In the genomic region with DNA sequence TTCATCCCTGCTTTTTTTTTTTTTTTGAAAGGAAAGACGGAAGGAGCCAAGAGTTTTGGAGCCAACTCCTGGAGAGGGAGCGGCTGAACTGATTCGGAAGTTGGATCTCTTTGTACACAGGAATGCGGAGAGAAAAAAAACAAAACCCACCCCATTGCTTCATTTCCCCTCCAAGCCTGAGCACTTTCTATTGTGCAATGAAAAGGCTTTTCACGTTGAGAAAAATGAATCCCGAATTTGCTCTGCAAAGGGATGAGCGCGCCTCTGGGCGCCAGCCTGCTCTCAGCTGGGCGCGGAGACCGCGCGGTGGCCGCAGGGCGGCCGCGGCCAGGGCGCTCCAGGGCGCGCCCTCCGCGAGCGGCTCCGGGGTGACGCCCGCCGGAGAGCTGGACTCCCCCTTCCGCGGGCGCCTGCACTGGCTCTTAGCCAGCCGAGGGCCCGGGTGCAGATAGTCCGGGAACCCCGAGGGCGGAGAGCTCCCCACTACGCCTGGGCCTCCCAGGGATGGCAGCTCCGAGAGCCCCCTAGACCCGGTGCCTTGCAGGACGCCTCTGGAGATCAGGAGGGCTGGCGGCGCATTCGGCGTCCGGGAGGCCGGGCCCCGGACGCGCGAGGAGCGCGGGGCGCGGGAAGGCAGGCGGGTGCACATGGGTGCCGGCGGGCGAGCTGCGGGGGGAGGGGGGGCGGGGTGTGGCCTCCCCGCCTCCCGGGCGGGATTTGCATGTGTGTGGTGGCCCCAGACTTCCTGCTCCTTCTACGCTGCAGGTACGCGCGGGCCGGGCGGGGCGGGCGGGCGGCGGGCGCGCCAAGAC, we compare ENCODE assay signal across 1 cellular context.
TF ChIP-seq lines count a peak whose summit lies in the region.

A gene (plus strand): TSS at position 739 of the 812 bp plus-strand sequence. CDS start 281 bp downstream, outside the sequence.

TF ChIP-seq in K562, 482 proteins besides CTCF, POLR2A, EP300 and RAD21 (continued from another document and continues in another):
- peak in 1 of 3 experiments; percentile 62 for TF ChIP-seq YY1 (IDR thresholded peaks at IDR 0.05; ENCODE audit: borderline replicate concordance in 1 of 3, control insufficient read depth in 1 of 3, extremely low read depth in 1 of 3, insufficient read depth in 3 of 3, insufficient read length in 1 of 3, insufficient replicate concordance in 2 of 3, low read depth in 1 of 3, low read length in 2 of 3)
- no peak for TF ChIP-seq ZNF324 (CRISPR knock-in tag; IDR thresholded peaks at IDR 0.05)
- TF ChIP-seq PCBP1 (IDR thresholded peaks at IDR 0.05; ENCODE audit: low read depth, low read length, poor library complexity, severe bottlenecking) = peak; percentile 36
- TF ChIP-seq SIX5 (IDR thresholded peaks at IDR 0.05; ENCODE audit: borderline replicate concordance in 1 of 2, insufficient read depth in 1 of 2, low read depth in 1 of 2, low read length in 2 of 2) = no peak
- TF ChIP-seq, protein P1, sequence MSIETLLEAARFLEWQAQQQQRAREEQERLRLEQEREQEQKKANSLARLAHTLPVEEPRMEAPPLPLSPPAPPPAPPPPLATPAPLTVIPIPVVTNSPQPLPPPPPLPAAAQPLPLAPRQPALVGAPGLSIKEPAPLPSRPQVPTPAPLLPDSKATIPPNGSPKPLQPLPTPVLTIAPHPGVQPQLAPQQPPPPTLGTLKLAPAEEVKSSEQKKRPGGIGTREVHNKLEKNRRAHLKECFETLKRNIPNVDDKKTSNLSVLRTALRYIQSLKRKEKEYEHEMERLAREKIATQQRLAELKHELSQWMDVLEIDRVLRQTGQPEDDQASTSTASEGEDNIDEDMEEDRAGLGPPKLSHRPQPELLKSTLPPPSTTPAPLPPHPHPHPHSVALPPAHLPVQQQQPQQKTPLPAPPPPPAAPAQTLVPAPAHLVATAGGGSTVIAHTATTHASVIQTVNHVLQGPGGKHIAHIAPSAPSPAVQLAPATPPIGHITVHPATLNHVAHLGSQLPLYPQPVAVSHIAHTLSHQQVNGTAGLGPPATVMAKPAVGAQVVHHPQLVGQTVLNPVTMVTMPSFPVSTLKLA (conservative IDR thresholded peaks at IDR 0.05) = peak; percentile 71 to 82; a peak in 3 of 4 replicates
- TF ChIP-seq, protein P2, sequence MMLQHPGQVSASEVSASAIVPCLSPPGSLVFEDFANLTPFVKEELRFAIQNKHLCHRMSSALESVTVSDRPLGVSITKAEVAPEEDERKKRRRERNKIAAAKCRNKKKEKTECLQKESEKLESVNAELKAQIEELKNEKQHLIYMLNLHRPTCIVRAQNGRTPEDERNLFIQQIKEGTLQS (IDR thresholded peaks at IDR 0.05) = no peak
- TF ChIP-seq, protein P2 (CRISPR knock-in tag; conservative IDR thresholded peaks at IDR 0.05) = no peak
- no peak for TF ChIP-seq ZNF354B (CRISPR knock-in tag; IDR thresholded peaks at IDR 0.05)
- TF ChIP-seq, protein P3, sequence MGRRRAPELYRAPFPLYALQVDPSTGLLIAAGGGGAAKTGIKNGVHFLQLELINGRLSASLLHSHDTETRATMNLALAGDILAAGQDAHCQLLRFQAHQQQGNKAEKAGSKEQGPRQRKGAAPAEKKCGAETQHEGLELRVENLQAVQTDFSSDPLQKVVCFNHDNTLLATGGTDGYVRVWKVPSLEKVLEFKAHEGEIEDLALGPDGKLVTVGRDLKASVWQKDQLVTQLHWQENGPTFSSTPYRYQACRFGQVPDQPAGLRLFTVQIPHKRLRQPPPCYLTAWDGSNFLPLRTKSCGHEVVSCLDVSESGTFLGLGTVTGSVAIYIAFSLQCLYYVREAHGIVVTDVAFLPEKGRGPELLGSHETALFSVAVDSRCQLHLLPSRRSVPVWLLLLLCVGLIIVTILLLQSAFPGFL (CRISPR knock-in tag; IDR thresholded peaks at IDR 0.05) = no peak
- peak; percentile 53 for TF ChIP-seq HMGN3 (IDR thresholded peaks at IDR 0.05; ENCODE audit: borderline replicate concordance, extremely low read depth, insufficient read length, low read depth, low read length)
- TF ChIP-seq, protein P4, sequence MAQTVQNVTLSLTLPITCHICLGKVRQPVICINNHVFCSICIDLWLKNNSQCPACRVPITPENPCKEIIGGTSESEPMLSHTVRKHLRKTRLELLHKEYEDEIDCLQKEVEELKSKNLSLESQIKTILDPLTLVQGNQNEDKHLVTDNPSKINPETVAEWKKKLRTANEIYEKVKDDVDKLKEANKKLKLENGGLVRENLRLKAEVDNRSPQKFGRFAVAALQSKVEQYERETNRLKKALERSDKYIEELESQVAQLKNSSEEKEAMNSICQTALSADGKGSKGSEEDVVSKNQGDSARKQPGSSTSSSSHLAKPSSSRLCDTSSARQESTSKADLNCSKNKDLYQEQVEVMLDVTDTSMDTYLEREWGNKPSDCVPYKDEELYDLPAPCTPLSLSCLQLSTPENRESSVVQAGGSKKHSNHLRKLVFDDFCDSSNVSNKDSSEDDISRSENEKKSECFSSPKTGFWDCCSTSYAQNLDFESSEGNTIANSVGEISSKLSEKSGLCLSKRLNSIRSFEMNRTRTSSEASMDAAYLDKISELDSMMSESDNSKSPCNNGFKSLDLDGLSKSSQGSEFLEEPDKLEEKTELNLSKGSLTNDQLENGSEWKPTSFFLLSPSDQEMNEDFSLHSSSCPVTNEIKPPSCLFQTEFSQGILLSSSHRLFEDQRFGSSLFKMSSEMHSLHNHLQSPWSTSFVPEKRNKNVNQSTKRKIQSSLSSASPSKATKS (CRISPR knock-in tag; IDR thresholded peaks at IDR 0.05) = no peak
- peak; percentile 71 to 78 for TF ChIP-seq SIN3A (IDR thresholded peaks at IDR 0.05; ENCODE audit: borderline replicate concordance in 2 of 2, control insufficient read depth in 1 of 2, low read depth in 2 of 2, low read length in 2 of 2)
- peak; percentile 76 for TF ChIP-seq MYC (IDR thresholded peaks at IDR 0.05; ENCODE audit: low read depth, low read length)
- TF ChIP-seq MYC (CRISPR knock-in tag; IDR thresholded peaks at IDR 0.05; ENCODE audit: borderline replicate concordance, low read depth) = no peak
- TF ChIP-seq, protein P5, sequence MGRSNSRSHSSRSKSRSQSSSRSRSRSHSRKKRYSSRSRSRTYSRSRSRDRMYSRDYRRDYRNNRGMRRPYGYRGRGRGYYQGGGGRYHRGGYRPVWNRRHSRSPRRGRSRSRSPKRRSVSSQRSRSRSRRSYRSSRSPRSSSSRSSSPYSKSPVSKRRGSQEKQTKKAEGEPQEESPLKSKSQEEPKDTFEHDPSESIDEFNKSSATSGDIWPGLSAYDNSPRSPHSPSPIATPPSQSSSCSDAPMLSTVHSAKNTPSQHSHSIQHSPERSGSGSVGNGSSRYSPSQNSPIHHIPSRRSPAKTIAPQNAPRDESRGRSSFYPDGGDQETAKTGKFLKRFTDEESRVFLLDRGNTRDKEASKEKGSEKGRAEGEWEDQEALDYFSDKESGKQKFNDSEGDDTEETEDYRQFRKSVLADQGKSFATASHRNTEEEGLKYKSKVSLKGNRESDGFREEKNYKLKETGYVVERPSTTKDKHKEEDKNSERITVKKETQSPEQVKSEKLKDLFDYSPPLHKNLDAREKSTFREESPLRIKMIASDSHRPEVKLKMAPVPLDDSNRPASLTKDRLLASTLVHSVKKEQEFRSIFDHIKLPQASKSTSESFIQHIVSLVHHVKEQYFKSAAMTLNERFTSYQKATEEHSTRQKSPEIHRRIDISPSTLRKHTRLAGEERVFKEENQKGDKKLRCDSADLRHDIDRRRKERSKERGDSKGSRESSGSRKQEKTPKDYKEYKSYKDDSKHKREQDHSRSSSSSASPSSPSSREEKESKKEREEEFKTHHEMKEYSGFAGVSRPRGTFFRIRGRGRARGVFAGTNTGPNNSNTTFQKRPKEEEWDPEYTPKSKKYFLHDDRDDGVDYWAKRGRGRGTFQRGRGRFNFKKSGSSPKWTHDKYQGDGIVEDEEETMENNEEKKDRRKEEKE (IDR thresholded peaks at IDR 0.05; ENCODE audit: borderline replicate concordance in 1 of 2, control insufficient read depth in 1 of 2, low read depth in 2 of 2, low read length in 1 of 2) = no peak
- peak in 1 of 2 experiments; percentile 45; a peak in 1 of 4 replicates for TF ChIP-seq FOXA3 (CRISPR knock-in tag; conservative IDR thresholded peaks at IDR 0.05 in 1 of 2, IDR thresholded peaks at IDR 0.05 in 1 of 2)
- TF ChIP-seq, protein P6, sequence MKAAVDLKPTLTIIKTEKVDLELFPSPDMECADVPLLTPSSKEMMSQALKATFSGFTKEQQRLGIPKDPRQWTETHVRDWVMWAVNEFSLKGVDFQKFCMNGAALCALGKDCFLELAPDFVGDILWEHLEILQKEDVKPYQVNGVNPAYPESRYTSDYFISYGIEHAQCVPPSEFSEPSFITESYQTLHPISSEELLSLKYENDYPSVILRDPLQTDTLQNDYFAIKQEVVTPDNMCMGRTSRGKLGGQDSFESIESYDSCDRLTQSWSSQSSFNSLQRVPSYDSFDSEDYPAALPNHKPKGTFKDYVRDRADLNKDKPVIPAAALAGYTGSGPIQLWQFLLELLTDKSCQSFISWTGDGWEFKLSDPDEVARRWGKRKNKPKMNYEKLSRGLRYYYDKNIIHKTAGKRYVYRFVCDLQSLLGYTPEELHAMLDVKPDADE (conservative IDR thresholded peaks at IDR 0.05; ENCODE audit: control insufficient read depth, low read depth, low read length) = peak; percentile 74; the same call in 1 of the 2 replicates
- peak; percentile 81 for TF ChIP-seq POLR2G (IDR thresholded peaks at IDR 0.05; ENCODE audit: low read depth, low read length)
- TF ChIP-seq SUPT5H (IDR thresholded peaks at IDR 0.05) = peak; percentile 46; the same call in 1 of the 2 replicates
- peak; percentile 55 for TF ChIP-seq CEBPB (tag; IDR thresholded peaks at IDR 0.05)
- peak; percentile 48 for TF ChIP-seq HNRNPLL (IDR thresholded peaks at IDR 0.05; ENCODE audit: low read depth, low read length, poor library complexity, severe bottlenecking)
- peak; percentile 46 for TF ChIP-seq PRPF4 (IDR thresholded peaks at IDR 0.05; ENCODE audit: insufficient read depth, low read depth, low read length, poor library complexity, severe bottlenecking)
- 0 out of 2 replicates have a peak, but pooled peaks have one; percentile 7 for TF ChIP-seq DMBX1 (CRISPR knock-in tag; IDR thresholded peaks at IDR 0.05; ENCODE audit: borderline replicate concordance)
- no peak for TF ChIP-seq TAL1 (IDR thresholded peaks at IDR 0.05)
- no peak for TF ChIP-seq SAFB2 (IDR thresholded peaks at IDR 0.05; ENCODE audit: borderline replicate concordance, low read depth, low read length, severe bottlenecking)
- TF ChIP-seq, protein P7, sequence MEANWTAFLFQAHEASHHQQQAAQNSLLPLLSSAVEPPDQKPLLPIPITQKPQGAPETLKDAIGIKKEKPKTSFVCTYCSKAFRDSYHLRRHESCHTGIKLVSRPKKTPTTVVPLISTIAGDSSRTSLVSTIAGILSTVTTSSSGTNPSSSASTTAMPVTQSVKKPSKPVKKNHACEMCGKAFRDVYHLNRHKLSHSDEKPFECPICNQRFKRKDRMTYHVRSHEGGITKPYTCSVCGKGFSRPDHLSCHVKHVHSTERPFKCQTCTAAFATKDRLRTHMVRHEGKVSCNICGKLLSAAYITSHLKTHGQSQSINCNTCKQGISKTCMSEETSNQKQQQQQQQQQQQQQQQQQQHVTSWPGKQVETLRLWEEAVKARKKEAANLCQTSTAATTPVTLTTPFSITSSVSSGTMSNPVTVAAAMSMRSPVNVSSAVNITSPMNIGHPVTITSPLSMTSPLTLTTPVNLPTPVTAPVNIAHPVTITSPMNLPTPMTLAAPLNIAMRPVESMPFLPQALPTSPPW (CRISPR knock-in tag; IDR thresholded peaks at IDR 0.05) = peak; percentile 84
- TF ChIP-seq EP400 (IDR thresholded peaks at IDR 0.05) = peak; percentile 50; the same call in 1 of the 2 replicates
- peak; percentile 49 for TF ChIP-seq FIP1L1 (IDR thresholded peaks at IDR 0.05; ENCODE audit: low read depth, low read length, poor library complexity, severe bottlenecking)
- 0 out of 2 replicates have a peak, but pooled peaks have one; percentile 9 for TF ChIP-seq CREB1 (IDR thresholded peaks at IDR 0.05)
- no peak for TF ChIP-seq CREB1 (CRISPR knock-in tag; IDR thresholded peaks at IDR 0.05)
- TF ChIP-seq CHD2 (IDR thresholded peaks at IDR 0.05; ENCODE audit: low read depth, low read length) = 0 out of 2 replicates have a peak, but pooled peaks have one; percentile 15
- TF ChIP-seq, protein P8, sequence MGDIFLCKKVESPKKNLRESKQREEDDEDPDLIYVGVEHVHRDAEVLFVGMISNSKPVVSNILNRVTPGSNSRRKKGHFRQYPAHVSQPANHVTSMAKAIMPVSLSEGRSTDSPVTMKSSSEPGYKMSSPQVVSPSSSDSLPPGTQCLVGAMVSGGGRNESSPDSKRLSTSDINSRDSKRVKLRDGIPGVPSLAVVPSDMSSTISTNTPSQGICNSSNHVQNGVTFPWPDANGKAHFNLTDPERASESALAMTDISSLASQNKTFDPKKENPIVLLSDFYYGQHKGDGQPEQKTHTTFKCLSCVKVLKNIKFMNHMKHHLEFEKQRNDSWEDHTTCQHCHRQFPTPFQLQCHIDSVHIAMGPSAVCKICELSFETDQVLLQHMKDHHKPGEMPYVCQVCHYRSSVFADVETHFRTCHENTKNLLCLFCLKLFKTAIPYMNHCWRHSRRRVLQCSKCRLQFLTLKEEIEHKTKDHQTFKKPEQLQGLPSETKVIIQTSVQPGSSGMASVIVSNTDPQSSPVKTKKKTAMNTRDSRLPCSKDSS (IDR thresholded peaks at IDR 0.05; ENCODE audit: low read depth, partially characterized antibody) = no peak
- TF ChIP-seq ZBTB7A (IDR thresholded peaks at IDR 0.05; ENCODE audit: borderline replicate concordance, control insufficient read depth, low read depth, low read length) = peak; percentile 12; the same call in 1 of the 2 replicates
- TF ChIP-seq CAMTA2 (CRISPR knock-in tag; conservative IDR thresholded peaks at IDR 0.05) = no peak
- no peak for TF ChIP-seq KLF1 (tag; IDR thresholded peaks at IDR 0.05)
- TF ChIP-seq, protein P9, sequence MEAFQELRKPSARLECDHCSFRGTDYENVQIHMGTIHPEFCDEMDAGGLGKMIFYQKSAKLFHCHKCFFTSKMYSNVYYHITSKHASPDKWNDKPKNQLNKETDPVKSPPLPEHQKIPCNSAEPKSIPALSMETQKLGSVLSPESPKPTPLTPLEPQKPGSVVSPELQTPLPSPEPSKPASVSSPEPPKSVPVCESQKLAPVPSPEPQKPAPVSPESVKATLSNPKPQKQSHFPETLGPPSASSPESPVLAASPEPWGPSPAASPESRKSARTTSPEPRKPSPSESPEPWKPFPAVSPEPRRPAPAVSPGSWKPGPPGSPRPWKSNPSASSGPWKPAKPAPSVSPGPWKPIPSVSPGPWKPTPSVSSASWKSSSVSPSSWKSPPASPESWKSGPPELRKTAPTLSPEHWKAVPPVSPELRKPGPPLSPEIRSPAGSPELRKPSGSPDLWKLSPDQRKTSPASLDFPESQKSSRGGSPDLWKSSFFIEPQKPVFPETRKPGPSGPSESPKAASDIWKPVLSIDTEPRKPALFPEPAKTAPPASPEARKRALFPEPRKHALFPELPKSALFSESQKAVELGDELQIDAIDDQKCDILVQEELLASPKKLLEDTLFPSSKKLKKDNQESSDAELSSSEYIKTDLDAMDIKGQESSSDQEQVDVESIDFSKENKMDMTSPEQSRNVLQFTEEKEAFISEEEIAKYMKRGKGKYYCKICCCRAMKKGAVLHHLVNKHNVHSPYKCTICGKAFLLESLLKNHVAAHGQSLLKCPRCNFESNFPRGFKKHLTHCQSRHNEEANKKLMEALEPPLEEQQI (IDR thresholded peaks at IDR 0.05) = no peak
- TF ChIP-seq TRIM24 (IDR thresholded peaks at IDR 0.05) = no peak
- no peak for TF ChIP-seq ZNF717 (CRISPR knock-in tag; IDR thresholded peaks at IDR 0.05)
- no peak for TF ChIP-seq CCNT2 (IDR thresholded peaks at IDR 0.05; ENCODE audit: borderline replicate concordance, extremely low read depth, insufficient read length, low read depth, low read length)
